Comparison of ENCODE assay signal across 19 cellular contexts in the genomic region with DNA sequence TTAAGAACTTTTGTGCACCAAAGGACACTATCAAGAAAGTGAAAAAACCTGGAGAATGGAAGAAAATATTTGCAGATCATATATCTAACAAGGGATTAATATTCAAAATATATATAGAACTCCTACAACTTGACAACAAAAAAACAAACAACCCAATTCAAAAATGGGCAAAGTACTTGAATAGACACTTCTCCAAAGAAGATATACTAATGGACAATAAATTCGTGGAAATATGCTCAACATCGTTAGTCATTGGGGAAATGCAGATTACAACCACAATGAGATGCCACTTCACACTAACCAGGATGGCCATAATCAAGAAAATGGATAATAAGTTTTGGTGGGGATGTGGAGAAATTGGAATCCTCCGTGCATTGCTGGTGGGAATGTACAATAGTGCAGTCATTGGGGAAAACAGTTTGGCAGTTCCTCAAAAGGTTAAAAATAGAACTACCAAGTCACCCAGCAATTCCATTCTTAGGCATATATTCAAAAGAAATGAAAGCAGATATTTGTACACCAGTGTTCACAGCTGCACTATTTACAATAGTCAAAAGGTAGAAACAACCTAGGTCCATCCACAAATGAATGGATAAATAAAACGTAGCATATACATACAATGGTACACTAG. TPM values are rescaled to one million over a fixed set of nuclear protein-coding genes. Genes with fewer than 3 reads are reported as not detected.
A peak's percentile ranks its signal among the peaks of the same experiment; 100 is the strongest.
DNase-seq lines count a peak whose midpoint lies in the region; ATAC-seq lines count a peak whose summit lies in the region.
"Had no signal": no experiment of that assay in that cellular context is flagged by ENCODE, and none has a peak within 500 bp of the region (broad histone marks: within the 10 kb centered on the region; RNA-seq: fewer than 3 reads in every experiment).

No MANE protein-coding gene starts in this region.

- H3K79me1 ChIP-seq in mesenchymal stem cell (replicated peaks; ENCODE audit: low read length, poor library complexity, severe bottlenecking), result no peaks in the 10 kb centered on the region

- peaks cover 16% of the 10 kb centered on the region for H3K4me1 Mint-ChIP-seq in activated CD4-positive, alpha-beta T cell treated with anti-CD3 and anti-CD28 coated beads, Interleukin-2, amount 10 ng/mL, durations not matched to agents 7 days and 5 days
- peaks cover 17% of the 10 kb centered on the region for H3K4me1 Mint-ChIP-seq in activated naive CD8-positive, alpha-beta T cell treated with anti-CD3 and anti-CD28 coated beads, Interleukin-2, amount 10 ng/mL, durations not matched to agents 7 days and 5 days
- peaks cover 21 to 43% (median 37%) of the 10 kb centered on the region in 4 donors for H3K4me1 Mint-ChIP-seq in naive thymus-derived CD8-positive, alpha-beta T cell

- no peak overlapping the region for H3K18ac ChIP-seq in mesenchymal stem cell (ENCODE audit: low read depth in 1 of 2, low read length in 2 of 2)

- H3K27me3 ChIP-seq in HUES64 (ENCODE audit: insufficient read depth, low read length) (no peaks in the 10 kb centered on the region), Karpas-422 (ENCODE audit: low read length) (no peaks in the 10 kb centered on the region), mesenchymal stem cell (ENCODE audit: control insufficient read depth in 1 of 2, insufficient read depth in 1 of 2, low read length in 2 of 2) (peaks cover 44 to 60% of the 10 kb centered on the region in 2 experiments)
- H3K27me3 ChIP-seq: Peyer's patch had no signal

- no peaks in the 10 kb centered on the region for H3K79me2 ChIP-seq in Karpas-422 (ENCODE audit: low read length)

- H3K4me2 ChIP-seq in Karpas-422 (ENCODE audit: low read depth, low read length, poor library complexity, severe bottlenecking) (no peak overlapping the region), mesenchymal stem cell (ENCODE audit: low read length, poor library complexity, severe bottlenecking) (no peak overlapping the region)

- no peak for ATAC-seq in activated naive CD8-positive, alpha-beta T cell treated with anti-CD3 and anti-CD28 coated beads, Interleukin-2, amount 10 ng/mL, durations not matched to agents 7 days and 5 days (ENCODE audit: low read depth)
- ATAC-seq in naive thymus-derived CD8-positive, alpha-beta T cell, result no peak
- ATAC-seq in HG03457 (IDR thresholded peaks at IDR 0.05; ENCODE audit: unreplicated experiment), result no peak

- no peak overlapping the region for H3K4ac ChIP-seq in mesenchymal stem cell (ENCODE audit: low read depth in 1 of 2, low read length in 2 of 2)

- H3K27ac ChIP-seq in HUES64 (ENCODE audit: low read depth, low read length) (no peak overlapping the region), Karpas-422 (ENCODE audit: low read length) (no peak overlapping the region), mesenchymal stem cell (ENCODE audit: low read length, poor library complexity, severe bottlenecking) (no peak overlapping the region)
- H3K27ac ChIP-seq: GM23248 had no signal

- peak overlapping the region; percentile 80; the same call in 1 of the 2 replicates for H3K4me3 ChIP-seq in HUES64 (ENCODE audit: low read length)
- no peak overlapping the region for H3K4me3 ChIP-seq in Karpas-422 (ENCODE audit: low read length)
- H3K4me3 ChIP-seq in mesenchymal stem cell (ENCODE audit: insufficient read depth in 1 of 2, low read depth in 1 of 2, low read length in 2 of 2), result no peak overlapping the region
- H3K4me3 ChIP-seq: GM23248 had no signal

- H2AK5ac ChIP-seq in mesenchymal stem cell (ENCODE audit: low read length, severe bottlenecking), result no peak overlapping the region

- peaks cover 4% of the 10 kb centered on the region; the same call in 1 of the 2 replicates for H3K9me3 ChIP-seq in HUES64 (ENCODE audit: insufficient read depth, low read depth, low read length)
- H3K9me3 ChIP-seq in Karpas-422 (ENCODE audit: low read length), result no peaks in the 10 kb centered on the region
- peaks cover 17% of the 10 kb centered on the region for H3K9me3 ChIP-seq in mesenchymal stem cell (ENCODE audit: control insufficient read depth, low read length)
- H3K9me3 ChIP-seq: Peyer's patch had no signal

- H3K27me3 Mint-ChIP-seq in activated CD4-positive, alpha-beta T cell treated with anti-CD3 and anti-CD28 coated beads, Interleukin-2, amount 10 ng/mL, durations not matched to agents 7 days and 5 days, result peaks cover 72% of the 10 kb centered on the region
- peaks cover 15% of the 10 kb centered on the region for H3K27me3 Mint-ChIP-seq in activated naive CD8-positive, alpha-beta T cell treated with anti-CD3 and anti-CD28 coated beads, Interleukin-2, amount 10 ng/mL, durations not matched to agents 7 days and 5 days
- peaks cover 0 to 2% (median 0%) of the 10 kb centered on the region in 5 donors for H3K27me3 Mint-ChIP-seq in naive thymus-derived CD8-positive, alpha-beta T cell

- H2AFZ ChIP-seq in Karpas-422 (ENCODE audit: low read length), result no peak overlapping the region
- no peak overlapping the region for H2AFZ ChIP-seq in mesenchymal stem cell (ENCODE audit: low read depth, low read length)
- H2AFZ ChIP-seq: GM23248 had no signal

- H4K8ac ChIP-seq in mesenchymal stem cell (ENCODE audit: low read length), result no peak overlapping the region

- POLR2A ChIA-PET in activated CD4-positive, alpha-beta T cell treated with anti-CD3 and anti-CD28 coated beads, Interleukin-2, amount 10 ng/mL, durations not matched to agents 7 days and 5 days (lab: Charles Lee), result no interaction called here
- POLR2A ChIA-PET in activated naive CD8-positive, alpha-beta T cell treated with anti-CD3 and anti-CD28 coated beads, Interleukin-2, amount 10 ng/mL, durations not matched to agents 7 days and 5 days (lab: Charles Lee), result no interaction called here
- POLR2A ChIA-PET in naive thymus-derived CD8-positive, alpha-beta T cell (lab: Charles Lee), result interaction anchor here (1.9 kb wide), 1 partner anchor 40 kb away, joined by 6 read pairs; no protein-coding TSS in a partner anchor

- H2BK15ac ChIP-seq in mesenchymal stem cell (ENCODE audit: low read depth, poor library complexity, severe bottlenecking), result no peak overlapping the region

- peak overlapping the region; percentile 19 for H3K4me3 Mint-ChIP-seq in activated CD4-positive, alpha-beta T cell treated with anti-CD3 and anti-CD28 coated beads, Interleukin-2, amount 10 ng/mL, durations not matched to agents 7 days and 5 days
- H3K4me3 Mint-ChIP-seq in activated naive CD8-positive, alpha-beta T cell treated with anti-CD3 and anti-CD28 coated beads, Interleukin-2, amount 10 ng/mL, durations not matched to agents 7 days and 5 days, result peak overlapping the region; percentile 14
- peak overlapping the region in 8 of 10 donors; percentile 63 to 98 (median 94) for H3K4me3 Mint-ChIP-seq in naive thymus-derived CD8-positive, alpha-beta T cell

- no peak overlapping the region for H3K23ac ChIP-seq in mesenchymal stem cell (ENCODE audit: low read length in 2 of 2)

- no peaks in the 10 kb centered on the region for H4K20me1 ChIP-seq in Karpas-422 (ENCODE audit: insufficient read depth, low read depth, low read length)

- no peak overlapping the region for H2BK12ac ChIP-seq in mesenchymal stem cell (ENCODE audit: low read length in 2 of 2)

- no peak overlapping the region for H2BK120ac ChIP-seq in mesenchymal stem cell (ENCODE audit: low read depth, low read length)

- no peak overlapping the region for H3K14ac ChIP-seq in mesenchymal stem cell (ENCODE audit: low read length in 2 of 2)

- no peak overlapping the region for H4K91ac ChIP-seq in mesenchymal stem cell (ENCODE audit: low read length)

- DNase-seq in activated CD4-positive, alpha-beta T cell treated with anti-CD3 and anti-CD28 coated beads, Interleukin-2, amount 10 ng/mL, durations not matched to agents 7 days and 5 days, result no peak
- no peak for DNase-seq in activated CD4-positive, alpha-beta T cell treated with anti-CD3 and anti-CD28 coated beads, Interleukin-2, amount 50 U/mL, for 4 hours
- DNase-seq in activated naive CD8-positive, alpha-beta T cell treated with anti-CD3 and anti-CD28 coated beads, Interleukin-2, amount 10 ng/mL, durations not matched to agents 7 days and 5 days, result no peak
- DNase-seq in naive thymus-derived CD8-positive, alpha-beta T cell, result no peak
- DNase-seq in Karpas-422, result no peak
- no peak for DNase-seq in mesenchymal stem cell
- DNase-seq: GM23248; islet precursor cell; NCI-H2029 treated with DMSO at 0.1 percent for 48 hours; NCI-H524; posterior cingulate gyrus; stimulated activated naive CD4-positive, alpha-beta T cell had no signal

- no peak overlapping the region for H2BK5ac ChIP-seq in mesenchymal stem cell (ENCODE audit: low read depth, low read length, poor library complexity, severe bottlenecking)

- H3K9ac ChIP-seq in HUES64 (ENCODE audit: low read depth, low read length), result no peak overlapping the region
- H3K9ac ChIP-seq in Karpas-422 (ENCODE audit: low read length), result no peak overlapping the region
- H3K9ac ChIP-seq in mesenchymal stem cell (ENCODE audit: low read length), result no peak overlapping the region
- H3K9ac ChIP-seq: GM23248 had no signal

- H3K9me2 ChIP-seq in Karpas-422 (replicated peaks; ENCODE audit: insufficient read depth, low read length), result no peaks in the 10 kb centered on the region

- WGBS in HUES64, result 92% methylated on average over 4 of the region's 4 CpGs
- WGBS in mesenchymal stem cell, result 87% methylated on average over 3 of the region's 4 CpGs

- no peak overlapping the region for H3K27ac Mint-ChIP-seq in activated CD4-positive, alpha-beta T cell treated with anti-CD3 and anti-CD28 coated beads, Interleukin-2, amount 10 ng/mL, durations not matched to agents 7 days and 5 days
- H3K27ac Mint-ChIP-seq in activated naive CD8-positive, alpha-beta T cell treated with anti-CD3 and anti-CD28 coated beads, Interleukin-2, amount 10 ng/mL, durations not matched to agents 7 days and 5 days, result no peak overlapping the region
- peak overlapping the region in 5 of 10 donors; percentile 2 to 99 (median 67) for H3K27ac Mint-ChIP-seq in naive thymus-derived CD8-positive, alpha-beta T cell

- H3K36me3 ChIP-seq in HUES64 (ENCODE audit: insufficient read depth, low read length), result peaks cover 17% of the 10 kb centered on the region
- no peaks in the 10 kb centered on the region for H3K36me3 ChIP-seq in Karpas-422 (ENCODE audit: insufficient read depth, low read length)
- no peaks in the 10 kb centered on the region for H3K36me3 ChIP-seq in mesenchymal stem cell (ENCODE audit: control insufficient read depth in 1 of 2, insufficient read depth in 2 of 2, low read depth in 1 of 2, low read length in 2 of 2)

- H3K9me3 Mint-ChIP-seq in activated CD4-positive, alpha-beta T cell treated with anti-CD3 and anti-CD28 coated beads, Interleukin-2, amount 10 ng/mL, durations not matched to agents 7 days and 5 days, result peaks cover 25% of the 10 kb centered on the region
- peaks cover 14% of the 10 kb centered on the region for H3K9me3 Mint-ChIP-seq in activated naive CD8-positive, alpha-beta T cell treated with anti-CD3 and anti-CD28 coated beads, Interleukin-2, amount 10 ng/mL, durations not matched to agents 7 days and 5 days
- peaks cover 0 to 15% (median 7%) of the 10 kb centered on the region in 9 donors for H3K9me3 Mint-ChIP-seq in naive thymus-derived CD8-positive, alpha-beta T cell

- peaks cover 14% of the 10 kb centered on the region for H3K36me3 Mint-ChIP-seq in activated CD4-positive, alpha-beta T cell treated with anti-CD3 and anti-CD28 coated beads, Interleukin-2, amount 10 ng/mL, durations not matched to agents 7 days and 5 days (ENCODE audit: low read depth)
- H3K36me3 Mint-ChIP-seq in activated naive CD8-positive, alpha-beta T cell treated with anti-CD3 and anti-CD28 coated beads, Interleukin-2, amount 10 ng/mL, durations not matched to agents 7 days and 5 days, result peaks cover 14% of the 10 kb centered on the region
- H3K36me3 Mint-ChIP-seq in naive thymus-derived CD8-positive, alpha-beta T cell, result peaks cover 9 to 22% (median 10%) of the 10 kb centered on the region in 3 donors

- CTCF ChIA-PET in activated CD4-positive, alpha-beta T cell treated with anti-CD3 and anti-CD28 coated beads, Interleukin-2, amount 10 ng/mL, durations not matched to agents 7 days and 5 days (lab: Charles Lee), result no interaction called here

- peaks cover 12% of the 10 kb centered on the region for H3K4me1 ChIP-seq in HUES64 (ENCODE audit: insufficient read depth, low read length)
- no peaks in the 10 kb centered on the region; the same call in 1 of the 2 replicates for H3K4me1 ChIP-seq in Karpas-422 (ENCODE audit: low read length)
- H3K4me1 ChIP-seq in mesenchymal stem cell (ENCODE audit: control insufficient read depth, insufficient read depth, low read depth, low read length), result peaks cover 17% of the 10 kb centered on the region

RNA-seq across cellular contexts. Expression of gene LSR, which starts 2.2 kb away (rescaled TPM):
- total RNA-seq in activated CD4-positive, alpha-beta T cell treated with anti-CD3 and anti-CD28 coated beads, Interleukin-2, amount 10 ng/mL, durations not matched to agents 7 days and 5 days, result 1 to 10 TPM; 3.5 to 3.6 TPM
- polyA plus RNA-seq in HUES64 (2013, experiment 1 of 2), result 105 TPM
- 89.8 TPM for polyA plus RNA-seq in HUES64 (2013, experiment 2 of 2)
- total RNA-seq in activated naive CD8-positive, alpha-beta T cell treated with anti-CD3 and anti-CD28 coated beads, Interleukin-2, amount 10 ng/mL, durations not matched to agents 7 days and 5 days, result 10 to 100 TPM; 33.2 to 36.3 TPM
- total RNA-seq in naive thymus-derived CD8-positive, alpha-beta T cell, result 10 to 100 TPM; 57.4 to 59.9 TPM
- 100 to 1,000 TPM in 1 of 3 donors, 10 to 100 TPM in 2; 36.7 to 106 (median 65.7) TPM for polyA plus RNA-seq in naive thymus-derived CD8-positive, alpha-beta T cell
- 0.63 and 1.2 TPM in 2 replicates for total RNA-seq in Karpas-422 (2014; rRNA removed; shearing (Covaris generic); ENCODE audit: low replicate concordance)
- polyA plus RNA-seq in mesenchymal stem cell (2013, experiment 1 of 2), result 0.52 TPM
- polyA plus RNA-seq in mesenchymal stem cell (2013, experiment 2 of 2), result 0.53 TPM
- total RNA-seq: GM23248 had no signal

RNA-seq across cellular contexts. Expression of gene FAM187B, which starts 18.0 kb away (rescaled TPM):
- total RNA-seq in activated CD4-positive, alpha-beta T cell treated with anti-CD3 and anti-CD28 coated beads, Interleukin-2, amount 10 ng/mL, durations not matched to agents 7 days and 5 days, result not detected
- not detected for polyA plus RNA-seq in HUES64 (2013, experiment 1 of 2)
- not detected for polyA plus RNA-seq in HUES64 (2013, experiment 2 of 2)
- not detected for total RNA-seq in activated naive CD8-positive, alpha-beta T cell treated with anti-CD3 and anti-CD28 coated beads, Interleukin-2, amount 10 ng/mL, durations not matched to agents 7 days and 5 days
- not detected for total RNA-seq in naive thymus-derived CD8-positive, alpha-beta T cell
- not detected for polyA plus RNA-seq in naive thymus-derived CD8-positive, alpha-beta T cell
- total RNA-seq in Karpas-422 (2014; rRNA removed; shearing (Covaris generic); ENCODE audit: low replicate concordance), result not detected in 2 replicates
- polyA plus RNA-seq in mesenchymal stem cell (2013, experiment 1 of 2), result not detected
- polyA plus RNA-seq in mesenchymal stem cell (2013, experiment 2 of 2), result not detected
- total RNA-seq: astrocyte, GM23248, Peyer's patch, smooth muscle cell, ureter had no signal
- polyA plus RNA-seq: GM23248, smooth muscle cell had no signal

RNA-seq across cellular contexts. Expression of gene USF2, which starts 22.2 kb away (rescaled TPM):
- 100 to 1,000 TPM; 150 to 162 TPM for total RNA-seq in activated CD4-positive, alpha-beta T cell treated with anti-CD3 and anti-CD28 coated beads, Interleukin-2, amount 10 ng/mL, durations not matched to agents 7 days and 5 days
- polyA plus RNA-seq in HUES64 (2013, experiment 1 of 2), result 85.8 TPM
- 83.5 TPM for polyA plus RNA-seq in HUES64 (2013, experiment 2 of 2)
- 100 to 1,000 TPM; 149 to 159 TPM for total RNA-seq in activated naive CD8-positive, alpha-beta T cell treated with anti-CD3 and anti-CD28 coated beads, Interleukin-2, amount 10 ng/mL, durations not matched to agents 7 days and 5 days
- total RNA-seq in naive thymus-derived CD8-positive, alpha-beta T cell, result 100 to 1,000 TPM; 226 to 232 TPM
- 1 to 10 TPM; 4.5 to 6.9 (median 5.2) TPM for polyA plus RNA-seq in naive thymus-derived CD8-positive, alpha-beta T cell
- 97.9 and 224 TPM in 2 replicates for total RNA-seq in Karpas-422 (2014; rRNA removed; shearing (Covaris generic); ENCODE audit: low replicate concordance)
- 83.8 TPM for polyA plus RNA-seq in mesenchymal stem cell (2013, experiment 1 of 2)
- polyA plus RNA-seq in mesenchymal stem cell (2013, experiment 2 of 2), result 83.3 TPM

RNA-seq across cellular contexts. Expression of gene HAMP, which starts 35.7 kb away (rescaled TPM):
- 1 to 10 TPM in 1 of 2 experiments, under 1 TPM in 1; 0.92 to 1.2 TPM for total RNA-seq in activated CD4-positive, alpha-beta T cell treated with anti-CD3 and anti-CD28 coated beads, Interleukin-2, amount 10 ng/mL, durations not matched to agents 7 days and 5 days
- not detected for polyA plus RNA-seq in HUES64 (2013, experiment 1 of 2)
- polyA plus RNA-seq in HUES64 (2013, experiment 2 of 2), result not detected
- 1 to 10 TPM; 1.0 to 1.1 TPM for total RNA-seq in activated naive CD8-positive, alpha-beta T cell treated with anti-CD3 and anti-CD28 coated beads, Interleukin-2, amount 10 ng/mL, durations not matched to agents 7 days and 5 days
- 1 to 10 TPM; 2.5 to 2.6 TPM for total RNA-seq in naive thymus-derived CD8-positive, alpha-beta T cell
- polyA plus RNA-seq in naive thymus-derived CD8-positive, alpha-beta T cell, result under 1 TPM in 1 of 3 donors, not detected in 2; 0.06 TPM
- 0.45 TPM in 1 of 2 replicates, not detected in the other for total RNA-seq in Karpas-422 (2014; rRNA removed; shearing (Covaris generic); ENCODE audit: low replicate concordance)
- not detected for polyA plus RNA-seq in mesenchymal stem cell (2013, experiment 1 of 2)
- polyA plus RNA-seq in mesenchymal stem cell (2013, experiment 2 of 2), result not detected
- total RNA-seq: GM23248, Peyer's patch, smooth muscle cell had no signal
- polyA plus RNA-seq: GM23248, smooth muscle cell had no signal

RNA-seq across cellular contexts. Expression of gene MAG, which starts 45.4 kb away (rescaled TPM):
- total RNA-seq in activated CD4-positive, alpha-beta T cell treated with anti-CD3 and anti-CD28 coated beads, Interleukin-2, amount 10 ng/mL, durations not matched to agents 7 days and 5 days, result not detected
- polyA plus RNA-seq in HUES64 (2013, experiment 1 of 2), result 0.35 TPM
- polyA plus RNA-seq in HUES64 (2013, experiment 2 of 2), result not detected
- under 1 TPM; 0.11 to 0.39 TPM for total RNA-seq in activated naive CD8-positive, alpha-beta T cell treated with anti-CD3 and anti-CD28 coated beads, Interleukin-2, amount 10 ng/mL, durations not matched to agents 7 days and 5 days
- not detected for total RNA-seq in naive thymus-derived CD8-positive, alpha-beta T cell
- polyA plus RNA-seq in naive thymus-derived CD8-positive, alpha-beta T cell, result under 1 TPM in 1 of 3 donors, not detected in 2; 0.08 TPM
- 0.36 TPM in 1 of 2 replicates, not detected in the other for total RNA-seq in Karpas-422 (2014; rRNA removed; shearing (Covaris generic); ENCODE audit: low replicate concordance)
- polyA plus RNA-seq in mesenchymal stem cell (2013, experiment 1 of 2), result not detected
- polyA plus RNA-seq in mesenchymal stem cell (2013, experiment 2 of 2), result not detected
- total RNA-seq: astrocyte, GM23248, smooth muscle cell, ureter had no signal
- polyA plus RNA-seq: esophagus, GM23248, smooth muscle cell had no signal

Comparison
In these comparisons a context has a peak if more than half of its experiments do, and no peak if none do; other contexts are left out.
1. H3K4me3 Mint-ChIP-seq: peak in every context shown above with its lines; median percentile 94 in naive thymus-derived CD8-positive, alpha-beta T cell; 19 in activated CD4-positive, alpha-beta T cell treated with anti-CD3 and anti-CD28 coated beads, Interleukin-2, amount 10 ng/mL, durations not matched to agents 7 days and 5 days; 14 in activated naive CD8-positive, alpha-beta T cell treated with anti-CD3 and anti-CD28 coated beads, Interleukin-2, amount 10 ng/mL, durations not matched to agents 7 days and 5 days.
2. RNA of gene LSR, which starts 2.2 kb away (total RNA-seq): 57.4 to 59.9 TPM in naive thymus-derived CD8-positive, alpha-beta T cell and 33.2 to 36.3 TPM in activated naive CD8-positive, alpha-beta T cell treated with anti-CD3 and anti-CD28 coated beads, Interleukin-2, amount 10 ng/mL, durations not matched to agents 7 days and 5 days; 3.5 to 3.6 TPM in activated CD4-positive, alpha-beta T cell treated with anti-CD3 and anti-CD28 coated beads, Interleukin-2, amount 10 ng/mL, durations not matched to agents 7 days and 5 days and 0.63 to 1.2 TPM in Karpas-422; every median in the first group is over 4 times any median in the second.